Comparison of ENCODE assay signal across 11 cellular contexts in the genomic region with DNA sequence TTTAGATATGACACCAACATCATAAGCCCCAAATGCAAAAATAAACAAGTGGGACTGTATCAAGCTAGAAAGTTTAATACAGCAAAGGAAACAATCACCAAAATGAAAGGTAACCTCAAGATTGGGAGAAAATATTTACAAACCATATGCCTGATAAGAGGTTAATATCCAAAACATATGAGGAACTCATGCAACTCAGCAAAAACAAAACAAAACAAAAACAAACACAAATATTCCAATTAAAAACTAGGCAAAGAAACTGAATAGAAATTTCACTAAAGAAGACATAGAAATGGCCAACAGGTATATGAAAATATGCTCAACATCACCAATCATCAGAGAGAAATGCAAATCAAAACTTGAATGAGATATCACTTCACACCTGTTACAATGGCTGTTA.
"Had no signal": no experiment of that assay in that cellular context is flagged by ENCODE, and none has a peak within 500 bp of the region (broad histone marks: within the 10 kb centered on the region; RNA-seq: fewer than 3 reads in every experiment).

No MANE protein-coding gene starts in this region.

- H3K4me1 Mint-ChIP-seq: GM23338, H9 had no signal

- H3K4me2 ChIP-seq: GM23338 had no signal

- ATAC-seq: GM23338, HCT116 had no signal

- H2AFZ ChIP-seq: GM23248, GM23338 had no signal

- H3K9me3 ChIP-seq: HAP-1 had no signal

- H3K27ac Mint-ChIP-seq: GM23338, H9, HFFc6 had no signal

- FAIRE-seq: H1, H54 had no signal

- H3K9ac ChIP-seq: GM23248 had no signal

- DNase-seq: GM23248, GOT3, H7, H9, HCEC 1CT, HFFc6 had no signal

- H3K36me3 ChIP-seq: HAP-1 had no signal

- H3K4me3 Mint-ChIP-seq: GM23338, H9, HFFc6 had no signal

- H3K4me1 ChIP-seq: HAP-1 had no signal

- H3K4me3 ChIP-seq: GM23248, GM23338, HAP-1 had no signal

- H3K9me3 Mint-ChIP-seq: GM23338, H9, HFFc6 had no signal

- H3K27ac ChIP-seq: GM23248 had no signal
